9 cellular contexts compared by ENCODE assay signal in genomic region chr2:110755494-110756078, GRCh38. TPM values are rescaled to one million over a fixed set of nuclear protein-coding genes. Genes with fewer than 3 reads are reported as not detected.
A peak's percentile ranks its signal among the peaks of the same experiment; 100 is the strongest.
DNase-seq lines count a peak whose midpoint lies in the region; ATAC-seq, FAIRE-seq and TF ChIP-seq lines count a peak whose summit lies in the region.
"Had no signal": no experiment of that assay in that cellular context is flagged by ENCODE, and none has a peak within 500 bp of the region (broad histone marks: within the 10 kb centered on the region; RNA-seq: fewer than 3 reads in every experiment).

No MANE protein-coding gene starts in this region.

- peak; percentile 77 for TF ChIP-seq CTCF in C4-2B (conservative IDR thresholded peaks at IDR 0.05)
- TF ChIP-seq CTCF in HFF-Myc (IDR thresholded peaks at IDR 0.05; ENCODE audit: low read depth, low read length, missing control alignments) = peak; percentile 16
- peak; percentile 22 for TF ChIP-seq CTCF in astrocyte of the cerebellum (IDR thresholded peaks at IDR 0.05; ENCODE audit: low read depth, low read length, missing control alignments)
- TF ChIP-seq CTCF in right lobe of liver (IDR thresholded peaks at IDR 0.05) = peak; percentile 52 to 69 (median 62)

- H3K27me3 ChIP-seq in right lobe of liver = no peaks in the 10 kb centered on the region

- H3K9me3 ChIP-seq in right lobe of liver = no peaks in the 10 kb centered on the region

- H3K4me3 ChIP-seq in HFF-Myc (replicated peaks; ENCODE audit: low read depth, low read length) (no peak overlapping the region), astrocyte of the cerebellum (ENCODE audit: low read depth, low read length) (no peak overlapping the region), right lobe of liver (no peak overlapping the region)

- in situ Hi-C loops in astrocyte of the cerebellum (cut with HindIII; ENCODE audit: low sequenced_read_pairs) = no loop called here

- no peaks in the 10 kb centered on the region for H3K36me3 ChIP-seq in right lobe of liver

- FAIRE-seq in GM12892 (lab: Jason Lieb, UNC) = no peak

- no peak for DNase-seq in HFF-Myc (ENCODE audit: extremely low read depth, low read depth)
- DNase-seq in astrocyte of the cerebellum (ENCODE audit: low read depth) = no peak
- DNase-seq in right lobe of liver = no peak
- DNase-seq in UCSD-AML1 (lab: John Stamatoyannopoulos, UW; ENCODE audit: unreplicated experiment) = no peak
- no peak for DNase-seq in posterior vena cava (ENCODE audit: low spot score)
- no peak for DNase-seq in GM12892 (ENCODE audit: insufficient read length)
- DNase-seq in COR-L47 (lab: John Stamatoyannopoulos, UW) = no peak

- 27% methylated on average over 4 of the region's 4 CpGs for WGBS in right lobe of liver (ENCODE audit: insufficient coverage, low coverage, low lambda C conversion rate, missing lambda C conversion rate)

- H3K4me1 ChIP-seq in right lobe of liver = no peaks in the 10 kb centered on the region

- intact Hi-C loops in right lobe of liver (cut with DNase I) (no loop called here), posterior vena cava (cut with DNase I) (no loop called here)

- no peak for TF ChIP-seq POLR2A in right lobe of liver (IDR thresholded peaks at IDR 0.05)
- TF ChIP-seq POLR2A in GM12892 (IDR thresholded peaks at IDR 0.05; ENCODE audit: low read depth, low read length) = no peak

- ATAC-seq in right lobe of liver = no peak

- H3K27ac ChIP-seq in C4-2B = no peak overlapping the region
- no peak overlapping the region for H3K27ac ChIP-seq in right lobe of liver

RNA-seq across cellular contexts. Expression of gene ACOXL, which starts 23.2 kb away (rescaled TPM):
- not detected for total RNA-seq in right lobe of liver
- not detected for total RNA-seq in posterior vena cava
- polyA plus RNA-seq in GM12892 (2012; ENCODE audit: missing spikeins) = 6.1 TPM
- total RNA-seq: lung microvascular endothelial cell had no signal

Comparison
In these comparisons a context has a peak if more than half of its experiments do, and no peak if none do; other contexts are left out.
1. CTCF ChIP-seq: peak in every context shown above with its lines; median percentile 77 in C4-2B; 62 in right lobe of liver; 22 in astrocyte of the cerebellum; 16 in HFF-Myc.